19 cellular contexts compared by ENCODE assay signal in the genomic region with DNA sequence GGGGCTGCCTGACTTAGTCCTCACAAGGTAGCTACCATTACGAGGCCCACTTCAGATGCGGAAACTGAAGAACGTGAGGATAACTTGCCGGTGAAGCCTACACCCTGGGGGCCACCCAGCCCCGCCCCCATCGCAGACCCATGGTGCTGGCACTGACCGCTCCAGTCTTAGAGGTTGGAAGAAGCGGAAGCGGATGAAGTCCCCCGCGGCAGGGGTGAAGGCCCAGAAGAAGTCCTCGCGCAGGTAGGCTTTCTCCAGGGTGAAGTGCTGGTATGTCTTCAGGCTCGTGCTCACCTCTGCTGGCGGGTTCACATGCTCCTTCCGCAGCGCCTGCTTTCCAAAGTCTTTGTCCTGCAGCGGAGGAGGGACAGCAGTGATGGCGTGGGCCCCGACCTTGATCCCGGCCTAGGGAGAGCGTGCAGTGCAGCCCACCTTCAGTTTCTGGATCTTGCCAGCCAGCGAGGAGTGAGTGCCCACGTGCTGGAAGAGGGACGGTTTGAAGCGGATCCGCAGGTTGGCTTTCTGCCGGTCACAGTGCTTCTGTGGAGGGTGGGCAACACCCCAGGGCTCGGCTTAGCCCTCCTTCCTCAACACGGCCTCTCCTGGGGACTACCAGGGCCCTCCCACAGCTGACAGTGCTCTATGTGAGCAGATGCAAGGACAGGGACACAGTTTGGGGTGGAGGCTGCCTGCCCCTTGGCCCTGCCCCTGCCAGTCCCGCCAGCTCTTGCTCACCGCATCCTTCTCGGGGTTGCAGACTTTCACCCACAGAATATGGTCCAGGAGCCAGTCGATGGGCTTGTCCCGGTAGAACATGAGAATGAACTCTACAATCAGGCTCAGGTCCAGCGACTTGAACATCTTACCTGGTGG. TPM values are rescaled to one million over a fixed set of nuclear protein-coding genes. Genes with fewer than 3 reads are reported as not detected.
DNase-seq lines count a peak whose midpoint lies in the region; ATAC-seq, FAIRE-seq and TF ChIP-seq lines count a peak whose summit lies in the region.
"Had no signal": no experiment of that assay in that cellular context is flagged by ENCODE, and none has a peak within 500 bp of the region (broad histone marks: within the 10 kb centered on the region; RNA-seq: fewer than 3 reads in every experiment).

No MANE protein-coding gene starts in this region.

- peaks cover 57% of the 10 kb centered on the region for H4K20me1 ChIP-seq in astrocyte (ENCODE audit: insufficient read depth, low read length)
- peaks cover 49% of the 10 kb centered on the region for H4K20me1 ChIP-seq in neural progenitor cell (ENCODE audit: low read depth)

- H3K9me3 Mint-ChIP-seq in CD4-positive, alpha-beta T cell, result no peaks in the 10 kb centered on the region
- no peaks in the 10 kb centered on the region for H3K9me3 Mint-ChIP-seq in astrocyte (ENCODE audit: unreplicated experiment)
- H3K9me3 Mint-ChIP-seq in neural progenitor cell, result no peaks in the 10 kb centered on the region
- no peaks in the 10 kb centered on the region for H3K9me3 Mint-ChIP-seq in CD4-positive, alpha-beta memory T cell
- H3K9me3 Mint-ChIP-seq: CD8-positive, alpha-beta memory T cell had no signal

- H3K79me2 ChIP-seq in astrocyte (ENCODE audit: insufficient read depth, low read length), result peaks cover 22% of the 10 kb centered on the region
- peaks cover 8% of the 10 kb centered on the region for H3K79me2 ChIP-seq in neural progenitor cell (ENCODE audit: low read depth)

- H3F3A ChIP-seq in neural progenitor cell (ENCODE audit: low read depth), result peaks cover 40% of the 10 kb centered on the region

- no peak for TF ChIP-seq CTCF in CD4-positive, alpha-beta T cell (IDR thresholded peaks at IDR 0.05)
- no peak for TF ChIP-seq CTCF in HEK293 (tag by site-specific recombination; IDR thresholded peaks at IDR 0.05)
- TF ChIP-seq CTCF in astrocyte (IDR thresholded peaks at IDR 0.05; ENCODE audit: insufficient read depth, low read depth, low read length), result no peak
- TF ChIP-seq CTCF in neural progenitor cell (IDR thresholded peaks at IDR 0.05), result no peak

- peaks cover 11% of the 10 kb centered on the region for H3K4me1 ChIP-seq in HEK293 (ENCODE audit: control insufficient read depth, insufficient read depth, low read length)
- peaks cover 21% of the 10 kb centered on the region for H3K4me1 ChIP-seq in astrocyte (ENCODE audit: insufficient read depth, low read length)
- peaks cover 21% of the 10 kb centered on the region for H3K4me1 ChIP-seq in neural progenitor cell
- H3K4me1 ChIP-seq in CD4-positive, alpha-beta memory T cell (ENCODE audit: insufficient read depth, low read length), result peaks cover 40% of the 10 kb centered on the region

- H2AFZ ChIP-seq in astrocyte (ENCODE audit: low read depth, low read length), result no peak overlapping the region
- H2AFZ ChIP-seq in neural progenitor cell (replicated peaks), result no peak overlapping the region
- H2AFZ ChIP-seq: GM23248 had no signal

- CTCF ChIA-PET in CD4-positive, alpha-beta T cell (lab: Charles Lee), result no interaction called here
- CTCF ChIA-PET in HEK293 (lab: Yijun Ruan, JAX), result interaction anchor here (0.6 kb wide), 1 partner anchor 10 kb away, joined by 4 read pairs; no protein-coding TSS in a partner anchor
- CTCF ChIA-PET in CD4-positive, alpha-beta memory T cell (lab: Charles Lee; ENCODE audit: partially characterized antibody), result interaction anchor here (5.9 kb wide), 1 partner anchor 36 kb away, joined by 53 read pairs; no protein-coding TSS in a partner anchor

- no peak for FAIRE-seq in astrocyte (lab: Jason Lieb, UNC)
- FAIRE-seq: A549, RCC 7860 had no signal

- no peaks in the 10 kb centered on the region for H3K27me3 ChIP-seq in CD4-positive, alpha-beta T cell (ENCODE audit: control insufficient read depth, insufficient read depth, low read length)
- H3K27me3 ChIP-seq in astrocyte (ENCODE audit: insufficient read depth, low read length) (no peaks in the 10 kb centered on the region), neural progenitor cell (peaks cover 20% of the 10 kb centered on the region)
- H3K27me3 ChIP-seq in CD4-positive, alpha-beta memory T cell (ENCODE audit: insufficient read depth, low read length), result no peaks in the 10 kb centered on the region
- H3K27me3 ChIP-seq: BLaER1 had no signal

- H3K36me3 ChIP-seq in HEK293 (ENCODE audit: control insufficient read depth in 2 of 2, insufficient read depth in 1 of 2, low read length in 2 of 2) (peaks cover 0 to 61% of the 10 kb centered on the region in 2 experiments; a peak in 1 of 3 replicates), astrocyte (ENCODE audit: insufficient read depth, low read length) (no peaks in the 10 kb centered on the region), neural progenitor cell (no peaks in the 10 kb centered on the region)
- H3K36me3 ChIP-seq in CD4-positive, alpha-beta memory T cell (ENCODE audit: insufficient read depth, low read length), result peaks cover 17% of the 10 kb centered on the region

- peaks cover 42% of the 10 kb centered on the region for H3K4me1 Mint-ChIP-seq in CD4-positive, alpha-beta T cell (ENCODE audit: low read depth)
- H3K4me1 Mint-ChIP-seq in astrocyte (ENCODE audit: low read depth, unreplicated experiment), result peaks cover 10% of the 10 kb centered on the region
- peaks cover 20% of the 10 kb centered on the region for H3K4me1 Mint-ChIP-seq in neural progenitor cell
- peaks cover 12 to 53% (median 27%) of the 10 kb centered on the region in 4 donors for H3K4me1 Mint-ChIP-seq in CD4-positive, alpha-beta memory T cell

- intact Hi-C loops in CD4-positive, alpha-beta T cell (cut with DNase I, micrococcal nuclease), result no loop called here
- intact Hi-C loops in CD4-positive, alpha-beta memory T cell (cut with micrococcal nuclease), result no loop called here

- H3K36me3 Mint-ChIP-seq in CD4-positive, alpha-beta T cell (ENCODE audit: low read depth), result peaks cover 27% of the 10 kb centered on the region
- H3K36me3 Mint-ChIP-seq in astrocyte (ENCODE audit: low read depth, unreplicated experiment), result peaks cover 17% of the 10 kb centered on the region
- H3K36me3 Mint-ChIP-seq in neural progenitor cell, result peaks cover 18% of the 10 kb centered on the region
- H3K36me3 Mint-ChIP-seq in CD4-positive, alpha-beta memory T cell, result peaks cover 3 to 28% of the 10 kb centered on the region in 2 donors

- H3K27ac ChIP-seq in CD4-positive, alpha-beta T cell (ENCODE audit: low read depth, low read length), result no peak overlapping the region
- H3K27ac ChIP-seq in HEK293 (ENCODE audit: extremely low read depth, low read depth, low read length) (no peak overlapping the region), astrocyte (ENCODE audit: low read depth, low read length) (no peak overlapping the region), neural progenitor cell (no peak overlapping the region)
- no peak overlapping the region for H3K27ac ChIP-seq in CD4-positive, alpha-beta memory T cell (ENCODE audit: low read depth, low read length)
- H3K27ac ChIP-seq: A549, BLaER1, GM23248 had no signal

- peak overlapping the region; percentile 34 for H3K4me3 Mint-ChIP-seq in CD4-positive, alpha-beta T cell
- H3K4me3 Mint-ChIP-seq in astrocyte (ENCODE audit: unreplicated experiment), result no peak overlapping the region
- H3K4me3 Mint-ChIP-seq in neural progenitor cell, result peak overlapping the region; percentile 64
- H3K4me3 Mint-ChIP-seq in CD4-positive, alpha-beta memory T cell, result peak overlapping the region in 1 of 8 donors; percentile 29

- no peak overlapping the region for H3K4me2 ChIP-seq in astrocyte (ENCODE audit: low read length)
- H3K4me2 ChIP-seq in neural progenitor cell, result no peak overlapping the region
- H3K4me2 ChIP-seq: A549, BLaER1 had no signal

- H3K27ac Mint-ChIP-seq in CD4-positive, alpha-beta T cell, result no peak overlapping the region
- H3K27ac Mint-ChIP-seq in astrocyte (ENCODE audit: unreplicated experiment) (peak overlapping the region; percentile 26), neural progenitor cell (no peak overlapping the region)
- H3K27ac Mint-ChIP-seq in CD4-positive, alpha-beta memory T cell, result peak overlapping the region in 2 of 7 donors; percentile 54 to 65

- H3K9ac ChIP-seq in astrocyte (ENCODE audit: low read length) (no peak overlapping the region), neural progenitor cell (no peak overlapping the region)
- H3K9ac ChIP-seq: BLaER1, GM23248 had no signal

- no peak for ATAC-seq in CD4-positive, alpha-beta T cell (ENCODE audit: poor library complexity)
- ATAC-seq in GM19455 (IDR thresholded peaks at IDR 0.05; ENCODE audit: unreplicated experiment), result no peak
- ATAC-seq in HG03439 (IDR thresholded peaks at IDR 0.05; ENCODE audit: unreplicated experiment), result no peak
- ATAC-seq: A549 had no signal

- H3K9me3 ChIP-seq in CD4-positive, alpha-beta T cell (ENCODE audit: control insufficient read depth, low read length), result no peaks in the 10 kb centered on the region
- H3K9me3 ChIP-seq in HEK293 (ENCODE audit: control insufficient read depth, insufficient read depth, low read depth, low read length) (no peaks in the 10 kb centered on the region), astrocyte (ENCODE audit: insufficient read depth, low read depth, low read length) (no peaks in the 10 kb centered on the region), neural progenitor cell (ENCODE audit: low read depth) (no peaks in the 10 kb centered on the region)
- H3K9me3 ChIP-seq in CD4-positive, alpha-beta memory T cell (ENCODE audit: control insufficient read depth in 1 of 2, low read length in 2 of 2), result no peaks in the 10 kb centered on the region
- H3K9me3 ChIP-seq: A549, BLaER1, HAP-1 had no signal

- DNase-seq in CD4-positive, alpha-beta T cell, result no peak
- DNase-seq in astrocyte (ENCODE audit: low read depth) (no peak), neural progenitor cell (ENCODE audit: low spot score) (no peak)
- DNase-seq in stimulated activated CD8-positive, alpha-beta memory T cell treated with anti-CD3 and anti-CD28 coated beads, Interleukin-4, amount 100 ng/mL, for 48 hours, result no peak
- DNase-seq in CD4-positive, alpha-beta memory T cell, result no peak
- DNase-seq: DMS79 treated with DMSO at 0.1 percent for 48 hours, GM23248, KBM-7, NCI-H1105, NCI-H1694, Right ventricle myocardium superior had no signal

- no peaks in the 10 kb centered on the region for H3K27me3 Mint-ChIP-seq in CD4-positive, alpha-beta T cell
- H3K27me3 Mint-ChIP-seq in astrocyte (ENCODE audit: low read depth, unreplicated experiment) (no peaks in the 10 kb centered on the region), neural progenitor cell (ENCODE audit: insufficient read depth, low read depth) (peaks cover 19% of the 10 kb centered on the region)
- H3K27me3 Mint-ChIP-seq in CD4-positive, alpha-beta memory T cell, result no peaks in the 10 kb centered on the region
- H3K27me3 Mint-ChIP-seq: CD8-positive, alpha-beta memory T cell had no signal

- H3K4me3 ChIP-seq in HEK293 (ENCODE audit: low read depth, low read length) (no peak overlapping the region), astrocyte (ENCODE audit: insufficient read depth, low read depth, low read length) (no peak overlapping the region), neural progenitor cell (no peak overlapping the region)
- no peak overlapping the region for H3K4me3 ChIP-seq in CD4-positive, alpha-beta memory T cell (ENCODE audit: low read length in 2 of 2)
- H3K4me3 ChIP-seq: A549, BLaER1, GM23248, HAP-1 had no signal

- POLR2A ChIA-PET in CD4-positive, alpha-beta T cell (lab: Charles Lee), result no interaction called here
- POLR2A ChIA-PET in HEK293 (lab: Yijun Ruan, JAX), result no interaction called here
- POLR2A ChIA-PET in CD4-positive, alpha-beta memory T cell (lab: Charles Lee; ENCODE audit: partially characterized antibody), result no interaction called here

RNA-seq across cellular contexts. Expression of gene LTC4S, which starts 5.2 kb away (rescaled TPM):
- 1 to 10 TPM; 3.6 to 4.2 TPM for total RNA-seq in CD4-positive, alpha-beta T cell
- total RNA-seq in astrocyte (1.2 and 1.3 TPM in 2 replicates), neural progenitor cell (ENCODE audit: low replicate concordance) (0.81 TPM in 1 of 2 replicates, not detected in the other)
- total RNA-seq in CD4-positive, alpha-beta memory T cell, result 1 to 10 TPM; 5.1 to 8.1 TPM
- 1 to 10 TPM; 4.2 to 9.4 TPM for polyA plus RNA-seq in CD4-positive, alpha-beta memory T cell
- polyA plus RNA-seq: A549 had no signal

RNA-seq across cellular contexts. Expression of gene MGAT4B, which starts 7.7 kb away (rescaled TPM):
- total RNA-seq in CD4-positive, alpha-beta T cell, result 100 to 1,000 TPM; 141 to 145 TPM
- total RNA-seq in astrocyte (179 and 193 TPM in 2 replicates), neural progenitor cell (ENCODE audit: low replicate concordance) (32.1 and 52.9 TPM in 2 replicates)
- 100 to 1,000 TPM; 119 to 121 TPM for total RNA-seq in CD4-positive, alpha-beta memory T cell
- 10 to 100 TPM in 1 of 2 donors, 1 to 10 TPM in 1; 8.3 to 24.3 TPM for polyA plus RNA-seq in CD4-positive, alpha-beta memory T cell

RNA-seq across cellular contexts. Expression of gene SQSTM1, which starts 21.7 kb away (rescaled TPM):
- total RNA-seq in CD4-positive, alpha-beta T cell, result 100 to 1,000 TPM; 260 to 267 TPM
- total RNA-seq in astrocyte, result 215 and 262 TPM in 2 replicates
- 27.6 and 55.0 TPM in 2 replicates for total RNA-seq in neural progenitor cell (ENCODE audit: low replicate concordance)
- total RNA-seq in CD4-positive, alpha-beta memory T cell, result 100 to 1,000 TPM; 300 to 303 TPM
- polyA plus RNA-seq in CD4-positive, alpha-beta memory T cell, result 100 to 1,000 TPM; 188 to 212 TPM

RNA-seq across cellular contexts. Expression of gene MRNIP, which starts 59.6 kb away (rescaled TPM):
- 10 to 100 TPM; 31.8 to 32.8 TPM for total RNA-seq in CD4-positive, alpha-beta T cell
- total RNA-seq in astrocyte (19.9 and 20.7 TPM in 2 replicates), neural progenitor cell (ENCODE audit: low replicate concordance) (68.5 and 73.5 TPM in 2 replicates)
- total RNA-seq in CD4-positive, alpha-beta memory T cell, result 100 to 1,000 TPM; 125 to 129 TPM
- polyA plus RNA-seq in CD4-positive, alpha-beta memory T cell, result 10 to 100 TPM; 11.4 to 17.2 TPM
